ENCODE assay signal across 1 cellular context in genomic region chr10:317219-317868, GRCh38.
TF ChIP-seq lines count a peak whose summit lies in the region.

No MANE protein-coding gene starts in this region.

TF ChIP-seq in GM12878, 131 proteins besides CTCF, POLR2A, EP300 and RAD21 (continued from another document):
- 0 out of 2 replicates have a peak, but pooled peaks have one; percentile 30 for TF ChIP-seq CBX5 (IDR thresholded peaks at IDR 0.05; ENCODE audit: low read depth)
- peak; percentile 56 for TF ChIP-seq PBX3 (IDR thresholded peaks at IDR 0.05; ENCODE audit: insufficient replicate concordance, low read depth, low read length)
- TF ChIP-seq SUZ12 (IDR thresholded peaks at IDR 0.05; ENCODE audit: unreplicated experiment): no peak
